Comparison of ENCODE assay signal across 2 cellular contexts in the genomic region with DNA sequence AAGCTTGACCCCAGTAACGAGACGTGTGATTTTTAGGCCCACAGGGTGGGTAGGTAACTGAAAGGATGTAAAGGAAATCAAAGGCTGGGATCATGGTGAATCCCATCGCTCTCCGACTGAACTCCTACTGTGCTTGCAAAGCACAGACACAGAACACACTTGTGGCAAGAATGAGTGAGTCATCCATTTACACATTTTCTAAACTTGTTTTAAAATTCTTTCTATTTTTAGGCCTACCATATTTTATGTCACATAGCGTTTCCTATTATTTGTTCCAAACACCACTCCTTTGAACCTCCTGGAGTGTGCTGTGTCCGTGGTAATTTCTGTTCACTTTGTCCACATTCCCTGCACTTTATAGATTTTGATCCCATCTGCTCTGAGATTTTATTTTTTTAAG.
TF ChIP-seq lines count a peak whose summit lies in the region.
"Not testable (repeated sequence)": the region's sequence is repeated elsewhere in the genome, so short reads cannot be mapped to it uniquely, and the experiment has no call there.

No MANE protein-coding gene starts in this region.

TF ChIP-seq in A549, 52 proteins besides CTCF, POLR2A, EP300 and RAD21 (continued from another document):
- not testable (repeated sequence) for TF ChIP-seq FOSL2 (IDR thresholded peaks at IDR 0.05)
- peak; percentile 80 for TF ChIP-seq FOSL2 (CRISPR knock-in tag; IDR thresholded peaks at IDR 0.05)
TF ChIP-seq in A549: peak in this region for 2; not testable (repeated sequence) for 50.

TF ChIP-seq in SK-N-SH, 30 proteins besides CTCF, POLR2A, EP300 and RAD21:
- TF ChIP-seq, protein P1, sequence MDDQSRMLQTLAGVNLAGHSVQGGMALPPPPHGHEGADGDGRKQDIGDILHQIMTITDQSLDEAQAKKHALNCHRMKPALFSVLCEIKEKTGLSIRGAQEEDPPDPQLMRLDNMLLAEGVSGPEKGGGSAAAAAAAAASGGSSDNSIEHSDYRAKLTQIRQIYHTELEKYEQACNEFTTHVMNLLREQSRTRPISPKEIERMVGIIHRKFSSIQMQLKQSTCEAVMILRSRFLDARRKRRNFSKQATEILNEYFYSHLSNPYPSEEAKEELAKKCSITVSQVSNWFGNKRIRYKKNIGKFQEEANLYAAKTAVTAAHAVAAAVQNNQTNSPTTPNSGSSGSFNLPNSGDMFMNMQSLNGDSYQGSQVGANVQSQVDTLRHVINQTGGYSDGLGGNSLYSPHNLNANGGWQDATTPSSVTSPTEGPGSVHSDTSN (IDR thresholded peaks at IDR 0.05) = peak; percentile 18; the same call in 1 of the 2 replicates
- peak; percentile 43; the same call in 1 of the 2 replicates for TF ChIP-seq MEF2A (IDR thresholded peaks at IDR 0.05; ENCODE audit: borderline replicate concordance, low read depth)
